ENCODE assay signal across 5 cellular contexts in the genomic region with DNA sequence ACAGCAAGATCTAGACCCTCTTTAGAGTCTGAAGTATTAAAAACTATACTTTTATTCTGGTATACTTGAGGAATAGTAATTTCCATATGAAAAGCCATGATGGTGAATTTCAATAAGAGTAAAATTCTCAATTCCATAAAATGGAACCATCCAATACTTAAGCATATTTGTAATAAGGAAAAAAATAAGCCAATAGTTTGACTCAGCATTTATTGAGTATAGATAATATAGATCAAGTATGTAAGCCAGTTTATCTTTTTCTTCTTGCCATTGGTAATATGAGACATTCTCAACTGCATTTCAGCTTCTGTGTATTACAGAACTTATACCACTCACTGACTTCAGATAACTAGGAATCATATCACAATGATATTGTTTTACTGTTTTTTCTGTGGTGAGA.
"Had no signal": no experiment of that assay in that cellular context is flagged by ENCODE, and none has a peak within 500 bp of the region (broad histone marks: within the 10 kb centered on the region; RNA-seq: fewer than 3 reads in every experiment).

No MANE protein-coding gene starts in this region.

- H3K27ac ChIP-seq: HL-60, KMS-11 had no signal

- DNase-seq: KBM-7, KG1 had no signal

- FAIRE-seq: HTR-8/SVneo had no signal

- H3K9ac ChIP-seq: KMS-11 had no signal

- H3K4me2 ChIP-seq: KMS-11 had no signal
